Comparison of ENCODE assay signal across 8 cellular contexts in the genomic region with DNA sequence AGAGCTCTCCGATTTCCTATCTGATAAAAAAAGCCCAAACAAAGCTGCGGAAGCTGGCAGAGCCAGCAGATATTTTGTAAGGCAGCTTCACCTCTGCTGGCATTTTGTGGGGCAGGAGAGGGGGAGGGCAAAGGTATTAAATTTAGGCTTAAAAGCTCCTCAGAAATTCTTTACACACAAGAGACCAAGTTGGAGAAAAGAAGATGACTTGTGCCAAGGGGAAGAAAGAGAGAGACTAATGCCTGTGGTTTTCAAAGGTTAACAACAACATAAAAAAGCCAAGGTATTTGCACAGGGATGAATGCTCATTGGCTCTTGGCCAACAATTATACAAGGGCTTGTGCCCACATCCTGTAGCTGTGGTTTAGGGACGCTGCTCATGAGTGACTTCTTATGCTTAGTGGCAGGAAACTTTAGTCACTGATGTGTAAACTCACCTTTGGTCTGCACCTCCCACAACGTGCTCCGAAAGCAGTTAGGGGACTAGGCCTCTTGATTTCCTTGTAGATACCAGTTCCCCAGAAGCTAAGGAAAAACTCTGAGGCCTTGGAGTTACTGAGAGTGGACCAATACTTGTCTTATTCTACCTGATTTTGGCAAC.
DNase-seq lines count a peak whose midpoint lies in the region; ATAC-seq and TF ChIP-seq lines count a peak whose summit lies in the region.

No MANE protein-coding gene starts in this region.

- DNase-seq in COLO668 (lab: John Stamatoyannopoulos, UW; ENCODE audit: unreplicated experiment) (peak; percentile 70), HPDE6-E6E7 (ENCODE audit: extremely low spot score) (peak; percentile 84), OCI-LY7 (ENCODE audit: low spot score) (peak; percentile 98), kidney glomerular epithelial cell (lab: John Stamatoyannopoulos, UW) (peak; percentile 98), ovary (no peak)
- peak; percentile 77 to 80 for DNase-seq in activated T-cell treated with anti-CD3 and anti-CD28 coated beads, Interleukin-2, amount 50 U/mL, for 48 hours
- DNase-seq in stimulated activated CD8-positive, alpha-beta memory T cell treated with anti-CD3 and anti-CD28 coated beads, Interleukin-4, amount 100 ng/mL, for 1 hour (ENCODE audit: low read depth in 2 of 2, low spot score in 1 of 2) = peak; percentile 31 to 61

- H3K9me3 ChIP-seq in OCI-LY7 (ENCODE audit: low read length) (no peaks in the 10 kb centered on the region; the same call in 1 of the 2 replicates), ovary (no peaks in the 10 kb centered on the region)

- POLR2A ChIA-PET in OCI-LY7 (lab: Charles Lee) = interaction anchor here (0.6 to 1.8 kb wide), 8 partner anchors 9 to 172 kb away, joined by 3 to 8 read pairs (median 4); no protein-coding TSS in a partner anchor

- H3K4me2 ChIP-seq in OCI-LY7 (ENCODE audit: low read length) = peak overlapping the region; percentile 74

- H2AFZ ChIP-seq in OCI-LY7 (ENCODE audit: low read length) = no peak overlapping the region

- H3K27me3 ChIP-seq in ovary = no peaks in the 10 kb centered on the region

- H3K27ac ChIP-seq in OCI-LY7 (ENCODE audit: low read depth, low read length, poor library complexity, severe bottlenecking) = peak overlapping the region; percentile 49
- H3K27ac ChIP-seq in ovary = no peak overlapping the region

- BruUV-seq in OCI-LY7 (replicated peaks; lab: Mats Ljungman, UMichigan) = no TSS peak

- no peak for TF ChIP-seq EP300 in ovary (IDR thresholded peaks at IDR 0.05)

- ATAC-seq in GM21367 (IDR thresholded peaks at IDR 0.05; ENCODE audit: unreplicated experiment) = peak; percentile 99

- TF ChIP-seq CTCF in OCI-LY7 (conservative IDR thresholded peaks at IDR 0.05; ENCODE audit: low read length) (no peak), ovary (IDR thresholded peaks at IDR 0.05) (no peak)

- no peaks in the 10 kb centered on the region for H3K79me2 ChIP-seq in OCI-LY7 (ENCODE audit: insufficient read depth, low read depth, low read length)

- intact Hi-C loops in OCI-LY7 (cut with micrococcal nuclease; ENCODE audit: unreplicated experiment) = loop anchor here (1.0 kb wide), 1 partner anchor 36 kb away; no protein-coding TSS in a partner anchor
- intact Hi-C loops in ovary (cut with DNase I) = no loop called here

- no peak for TF ChIP-seq POLR2A in ovary (IDR thresholded peaks at IDR 0.05)

- H3K4me1 ChIP-seq in OCI-LY7 (ENCODE audit: insufficient read depth, low read length, poor library complexity, severe bottlenecking) = peaks cover 26% of the 10 kb centered on the region
- no peaks in the 10 kb centered on the region for H3K4me1 ChIP-seq in ovary (ENCODE audit: insufficient read depth)

- CTCF ChIA-PET in OCI-LY7 (lab: Charles Lee; ENCODE audit: unreplicated experiment) = no interaction called here

- 42 to 58% (median 47%) methylated on average over 5 of the region's 5 CpGs for WGBS in ovary, 3 donors

- no peaks in the 10 kb centered on the region for H3K9me2 ChIP-seq in OCI-LY7 (ENCODE audit: insufficient read depth, low read length)

- H3K36me3 ChIP-seq in OCI-LY7 (ENCODE audit: insufficient read depth, low read length) = no peaks in the 10 kb centered on the region; the same call in 1 of the 2 replicates
- H3K36me3 ChIP-seq in ovary = no peaks in the 10 kb centered on the region

- no peaks in the 10 kb centered on the region for H4K20me1 ChIP-seq in OCI-LY7 (ENCODE audit: insufficient read depth, low read length)

- H3K4me3 ChIP-seq in OCI-LY7 (ENCODE audit: low read depth, low read length, poor library complexity, severe bottlenecking) (peak overlapping the region; percentile 48), ovary (no peak overlapping the region)

Comparison
In these comparisons a context has a peak if more than half of its experiments do, and no peak if none do; other contexts are left out.
1. DNase-seq: peak in COLO668 (single experiment), HPDE6-E6E7 (single experiment), OCI-LY7 (single experiment), activated T-cell treated with anti-CD3 and anti-CD28 coated beads, Interleukin-2, amount 50 U/mL, for 48 hours (2 of 2), kidney glomerular epithelial cell (single experiment) and stimulated activated CD8-positive, alpha-beta memory T cell treated with anti-CD3 and anti-CD28 coated beads, Interleukin-4, amount 100 ng/mL, for 1 hour (2 of 2); none in ovary (0 of 5).